Comparison of ENCODE assay signal across 15 cellular contexts in the genomic region with DNA sequence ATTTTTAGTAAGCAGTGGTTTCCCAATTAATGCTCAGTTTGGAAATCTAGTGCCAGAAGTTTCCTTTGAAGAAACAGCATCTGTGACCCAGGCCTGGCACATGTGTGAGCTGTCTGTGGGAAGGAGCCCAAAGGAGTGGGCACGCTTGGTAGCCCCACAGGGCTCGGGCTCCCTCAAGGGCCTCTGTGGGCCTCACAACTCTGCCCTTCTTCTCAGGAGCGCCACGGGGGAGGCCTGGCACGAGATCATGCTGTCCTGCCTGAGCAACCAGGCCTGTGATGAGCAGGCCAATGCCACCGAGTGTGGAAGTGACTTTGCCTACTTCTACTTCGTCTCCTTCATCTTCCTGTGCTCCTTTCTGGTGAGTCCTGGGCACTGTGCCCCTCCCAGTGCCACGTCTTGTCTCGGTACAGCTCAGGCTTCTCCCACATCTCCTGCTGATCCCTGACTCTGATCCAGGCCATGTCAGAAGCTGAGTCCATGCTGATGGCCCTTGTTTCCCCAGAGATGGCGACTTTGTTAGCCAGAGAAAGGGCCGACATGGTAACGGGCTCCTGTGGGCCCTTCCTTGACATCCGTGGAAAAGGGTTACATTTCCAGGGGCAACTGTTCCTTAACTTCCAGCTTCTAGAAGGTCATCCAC.
"Had no signal": no experiment of that assay in that cellular context is flagged by ENCODE, and none has a peak within 500 bp of the region (broad histone marks: within the 10 kb centered on the region; RNA-seq: fewer than 3 reads in every experiment).

No MANE protein-coding gene starts in this region.

- H3K9me3 ChIP-seq: colonic mucosa, gastrocnemius medialis had no signal

- H3K4me2 ChIP-seq: neural progenitor cell had no signal

- ATAC-seq: gastrocnemius medialis, left ventricle myocardium superior had no signal

- H3K27ac ChIP-seq: cardiac muscle cell, colonic mucosa, gastrocnemius medialis, neural progenitor cell, parathyroid adenoma had no signal

- H3K36me3 Mint-ChIP-seq: neural progenitor cell had no signal

- H3K27me3 Mint-ChIP-seq: activated CD4-positive, alpha-beta T cell treated with anti-CD3 and anti-CD28 coated beads, Interleukin-2, amount 10 ng/mL, durations not matched to agents 24 days and 14 days had no signal

- DNase-seq: activated CD4-positive, alpha-beta T cell treated with anti-CD3 and anti-CD28 coated beads, Interleukin-2, amount 10 ng/mL, durations not matched to agents 24 days and 14 days; activated naive CD4-positive, alpha-beta T cell treated with Interleukin-2 at 50 U/mL for 16 hours; colonic mucosa; effector CD4-positive, alpha-beta T cell; gastrocnemius medialis; islet precursor cell; left ventricle myocardium superior; mesenchymal stem cell; stimulated activated CD4-positive, alpha-beta T cell treated with anti-CD3 and anti-CD28 coated beads, Interleukin-2, amount 100 ng/mL, for 24 hours; stimulated activated naive CD4-positive, alpha-beta T cell treated with Interleukin-2 at 50 U/mL for 16 hours had no signal

- H2AFZ ChIP-seq: neural progenitor cell, parathyroid adenoma had no signal

- H3K27me3 ChIP-seq: cardiac muscle cell, colonic mucosa, gastrocnemius medialis, neural progenitor cell had no signal

- H3K4me1 ChIP-seq: colonic mucosa, gastrocnemius medialis, parathyroid adenoma had no signal

- H3K9ac ChIP-seq: neural progenitor cell, parathyroid adenoma had no signal

- H3K4me1 Mint-ChIP-seq: activated CD4-positive, alpha-beta T cell treated with anti-CD3 and anti-CD28 coated beads, Interleukin-2, amount 10 ng/mL, durations not matched to agents 24 days and 14 days had no signal

- H3K27ac Mint-ChIP-seq: activated CD4-positive, alpha-beta T cell treated with anti-CD3 and anti-CD28 coated beads, Interleukin-2, amount 10 ng/mL, durations not matched to agents 24 days and 14 days; T-helper 1 cell treated with Interleukin-12 subunit alpha and Interleukin-12 subunit beta and Interleukin-4 antibody, amounts not matched to agents 30 μg/mL and 1 μg/mL, for 36 hours had no signal

- H3K9me3 Mint-ChIP-seq: activated CD4-positive, alpha-beta T cell treated with anti-CD3 and anti-CD28 coated beads, Interleukin-2, amount 10 ng/mL, durations not matched to agents 24 days and 14 days; T-helper 1 cell treated with Interleukin-12 subunit alpha and Interleukin-12 subunit beta and Interleukin-4 antibody, amounts not matched to agents 30 μg/mL and 1 μg/mL, for 36 hours had no signal

- H3K4me3 Mint-ChIP-seq: activated CD4-positive, alpha-beta T cell treated with anti-CD3 and anti-CD28 coated beads, Interleukin-2, amount 10 ng/mL, durations not matched to agents 24 days and 14 days; neural progenitor cell; T-helper 1 cell treated with Interleukin-12 subunit alpha and Interleukin-12 subunit beta and Interleukin-4 antibody, amounts not matched to agents 30 μg/mL and 1 μg/mL, for 36 hours had no signal

- H3K36me3 ChIP-seq: cardiac muscle cell, colonic mucosa, gastrocnemius medialis, neural progenitor cell had no signal

- H3K4me3 ChIP-seq: cardiac muscle cell, colonic mucosa, gastrocnemius medialis, neural progenitor cell had no signal

- FAIRE-seq: astrocyte had no signal
